In the genomic region with DNA sequence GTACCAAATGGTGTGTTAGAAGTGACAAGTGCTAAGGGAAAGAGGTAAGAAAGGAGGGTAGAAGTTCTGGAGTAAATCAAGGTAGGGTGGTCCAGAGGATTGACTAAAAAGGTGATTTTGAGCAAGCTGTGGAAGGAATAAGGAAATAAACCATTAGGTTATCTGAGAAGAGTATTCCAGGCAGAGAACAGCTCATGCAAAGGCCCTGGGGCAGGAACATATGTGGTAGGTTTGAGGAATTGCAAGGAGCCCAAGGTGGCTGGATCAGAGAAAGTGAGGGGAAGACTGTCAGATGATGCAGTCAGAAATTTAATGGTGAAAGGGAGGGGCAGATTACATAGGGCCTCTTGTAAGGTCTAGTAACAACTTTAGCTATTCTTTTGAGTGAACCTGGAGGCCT, we compare ENCODE assay signal across 28 cellular contexts.
"Had no signal": no experiment of that assay in that cellular context is flagged by ENCODE, and none has a peak within 500 bp of the region (broad histone marks: within the 10 kb centered on the region; RNA-seq: fewer than 3 reads in every experiment).

No MANE protein-coding gene starts in this region.

- H3K27ac Mint-ChIP-seq: naive thymus-derived CD8-positive, alpha-beta T cell; natural killer cell treated with Interleukin-12 subunit alpha and Interleukin-12 subunit beta and Interleukin-15 and Interleukin-18, amount 100 ng/mL, for 72 hours; neural progenitor cell; stimulated activated effector memory CD8-positive, alpha-beta T cell treated with anti-CD3 and anti-CD28 coated beads, Interleukin-12 subunit alpha, Interleukin-12 subunit beta, amount 100 ng/mL, for 72 hours; stimulated activated naive B cell treated with anti-CD40 and anti-IgM and Interleukin-4, amounts not matched to agents 10 μg/mL and 1 μg/mL and 100 μg/mL, for 72 hours; stimulated activated naive CD8-positive, alpha-beta T cell treated with anti-CD3 and anti-CD28 coated beads, Interleukin-15, Interleukin-2, amounts not matched to agents 100 ng/mL and 50 ng/mL, for 24 hours had no signal

- H2AFZ ChIP-seq: neural progenitor cell, parathyroid adenoma had no signal

- ATAC-seq: naive thymus-derived CD8-positive, alpha-beta T cell; natural killer cell treated with Interleukin-12 subunit alpha and Interleukin-12 subunit beta and Interleukin-15 and Interleukin-18, amount 100 ng/mL, for 72 hours; psoas muscle; right cardiac atrium; right lobe of liver; stimulated activated effector memory CD8-positive, alpha-beta T cell treated with anti-CD3 and anti-CD28 coated beads, Interleukin-12 subunit alpha, Interleukin-12 subunit beta, amount 100 ng/mL, for 72 hours; stimulated activated naive B cell treated with anti-CD40 and anti-IgM and Interleukin-4, amounts not matched to agents 10 μg/mL and 1 μg/mL and 100 μg/mL, for 72 hours had no signal

- FAIRE-seq: small intestine, urothelium cell line had no signal

- H3K36me3 ChIP-seq: neural progenitor cell, ovary, right lobe of liver, sigmoid colon, stomach, thoracic aorta, thyroid gland, tibial nerve, upper lobe of left lung had no signal

- H3K27ac ChIP-seq: neural progenitor cell, ovary, parathyroid adenoma, psoas muscle, right lobe of liver, sigmoid colon, stomach, thoracic aorta, thyroid gland, tibial nerve, upper lobe of left lung had no signal

- DNase-seq: naive thymus-derived CD8-positive, alpha-beta T cell; occipital lobe; ovary; posterior cingulate gyrus; psoas muscle; right cardiac atrium; right lobe of liver; sigmoid colon; small intestine; stimulated activated CD4-positive, alpha-beta T cell treated with anti-CD3 and anti-CD28 coated beads, Interleukin-15, amount 100 ng/mL, for 24 hours; stimulated activated CD4-positive, alpha-beta T cell treated with anti-CD3 and anti-CD28 coated beads, Interleukin-2, amount 100 ng/mL, for 24 hours; stimulated activated CD4-positive, alpha-beta T cell treated with anti-CD3 and anti-CD28 coated beads, Interleukin-2, amount 100 ng/mL, for 48 hours; stimulated activated CD4-positive, alpha-beta T cell treated with anti-CD3 and anti-CD28 coated beads, Interleukin-4, amount 100 ng/mL, for 24 hours; stimulated activated naive B cell treated with anti-CD40 and anti-IgM and Interleukin-4, amounts not matched to agents 10 μg/mL and 1 μg/mL and 100 μg/mL, for 72 hours; stimulated activated naive CD4-positive, alpha-beta T cell treated with Interleukin-2 at 50 U/mL for 16 hours; stomach; thyroid gland; trophoblast cell; upper lobe of left lung had no signal

- H3K9ac ChIP-seq: neural progenitor cell, parathyroid adenoma had no signal

- H3K4me3 ChIP-seq: neural progenitor cell, ovary, psoas muscle, right lobe of liver, sigmoid colon, stomach, thoracic aorta, thyroid gland, tibial nerve, upper lobe of left lung had no signal

- H3K27me3 Mint-ChIP-seq: progenitor cell of endocrine pancreas; stimulated activated naive CD8-positive, alpha-beta T cell treated with anti-CD3 and anti-CD28 coated beads, Interleukin-15, Interleukin-2, amounts not matched to agents 100 ng/mL and 50 ng/mL, for 24 hours had no signal

- H3K27me3 ChIP-seq: neural progenitor cell, ovary, right lobe of liver, sigmoid colon, stomach, thyroid gland, tibial nerve, upper lobe of left lung had no signal

- H3K9me3 ChIP-seq: ovary, psoas muscle, right lobe of liver, sigmoid colon, stomach, thoracic aorta, thyroid gland, tibial nerve, upper lobe of left lung had no signal

- H3K4me3 Mint-ChIP-seq: naive thymus-derived CD8-positive, alpha-beta T cell; natural killer cell treated with Interleukin-12 subunit alpha and Interleukin-12 subunit beta and Interleukin-15 and Interleukin-18, amount 100 ng/mL, for 72 hours; neural progenitor cell; stimulated activated effector memory CD8-positive, alpha-beta T cell treated with anti-CD3 and anti-CD28 coated beads, Interleukin-12 subunit alpha, Interleukin-12 subunit beta, amount 100 ng/mL, for 72 hours; stimulated activated naive B cell treated with anti-CD40 and anti-IgM and Interleukin-4, amounts not matched to agents 10 μg/mL and 1 μg/mL and 100 μg/mL, for 72 hours; stimulated activated naive CD8-positive, alpha-beta T cell treated with anti-CD3 and anti-CD28 coated beads, Interleukin-15, Interleukin-2, amounts not matched to agents 100 ng/mL and 50 ng/mL, for 24 hours had no signal

- H3K36me3 Mint-ChIP-seq: naive thymus-derived CD8-positive, alpha-beta T cell; natural killer cell treated with Interleukin-12 subunit alpha and Interleukin-12 subunit beta and Interleukin-15 and Interleukin-18, amount 100 ng/mL, for 72 hours; neural progenitor cell; stimulated activated effector memory CD8-positive, alpha-beta T cell treated with anti-CD3 and anti-CD28 coated beads, Interleukin-12 subunit alpha, Interleukin-12 subunit beta, amount 100 ng/mL, for 72 hours; stimulated activated naive B cell treated with anti-CD40 and anti-IgM and Interleukin-4, amounts not matched to agents 10 μg/mL and 1 μg/mL and 100 μg/mL, for 72 hours had no signal

- H3K4me1 ChIP-seq: psoas muscle, right lobe of liver, stomach, thyroid gland, tibial nerve, upper lobe of left lung had no signal

- H3K9me3 Mint-ChIP-seq: natural killer cell treated with Interleukin-12 subunit alpha and Interleukin-12 subunit beta and Interleukin-15 and Interleukin-18, amount 100 ng/mL, for 72 hours; neural progenitor cell; stimulated activated naive CD8-positive, alpha-beta T cell treated with anti-CD3 and anti-CD28 coated beads, Interleukin-15, Interleukin-2, amounts not matched to agents 100 ng/mL and 50 ng/mL, for 24 hours had no signal

- H3K4me1 Mint-ChIP-seq: naive thymus-derived CD8-positive, alpha-beta T cell; stimulated activated effector memory CD8-positive, alpha-beta T cell treated with anti-CD3 and anti-CD28 coated beads, Interleukin-12 subunit alpha, Interleukin-12 subunit beta, amount 100 ng/mL, for 72 hours; stimulated activated naive B cell treated with anti-CD40 and anti-IgM and Interleukin-4, amounts not matched to agents 10 μg/mL and 1 μg/mL and 100 μg/mL, for 72 hours had no signal

- H3K79me2 ChIP-seq: parathyroid adenoma had no signal

- H3K4me2 ChIP-seq: neural progenitor cell had no signal
